In genomic region chr12:4190376-4191063, GRCh38 we compare ENCODE assay signal across 1 cellular context.
TF ChIP-seq lines count a peak whose summit lies in the region.

No MANE protein-coding gene starts in this region.

TF ChIP-seq in K562, 482 proteins besides CTCF, POLR2A, EP300 and RAD21 (continued from another document):
- no peak for TF ChIP-seq TFE3 (CRISPR knock-in tag; IDR thresholded peaks at IDR 0.05)
- no peak for TF ChIP-seq ZBTB8A (IDR thresholded peaks at IDR 0.05; ENCODE audit: partially characterized antibody)
- peak; percentile 48; the same call in 1 of the 2 replicates for TF ChIP-seq POLR2H (tag; IDR thresholded peaks at IDR 0.05; ENCODE audit: low read depth)
- 0 out of 2 replicates have a peak, but pooled peaks have one; percentile 17 for TF ChIP-seq ATF7 (IDR thresholded peaks at IDR 0.05)
- no peak for TF ChIP-seq ZBTB5 (IDR thresholded peaks at IDR 0.05)
- peak in 1 of 2 experiments; percentile 38; a peak in 1 of 4 replicates for TF ChIP-seq FOXK2 (conservative IDR thresholded peaks at IDR 0.05 in 1 of 2, IDR thresholded peaks at IDR 0.05 in 1 of 2; ENCODE audit: low read depth in 2 of 2)
- TF ChIP-seq CEBPG (CRISPR knock-in tag; IDR thresholded peaks at IDR 0.05) = peak; percentile 85
- TF ChIP-seq CEBPG (tag; conservative IDR thresholded peaks at IDR 0.05 in 1 of 2, IDR thresholded peaks at IDR 0.05 in 1 of 2) = peak; percentile 55 to 89; a peak in 3 of 4 replicates
- TF ChIP-seq MEIS2 (IDR thresholded peaks at IDR 0.05; ENCODE audit: partially characterized antibody) = peak; percentile 30
- TF ChIP-seq ZFP36 (IDR thresholded peaks at IDR 0.05; ENCODE audit: low read depth, low read length, partially characterized antibody) = peak; percentile 15
- no peak for TF ChIP-seq NFIX (CRISPR knock-in tag; IDR thresholded peaks at IDR 0.05; ENCODE audit: low read depth)
- TF ChIP-seq JUND (IDR thresholded peaks at IDR 0.05; ENCODE audit: borderline replicate concordance, low read depth, low read length) = 0 out of 2 replicates have a peak, but pooled peaks have one; percentile 23
- no peak for TF ChIP-seq JUND (tag; IDR thresholded peaks at IDR 0.05; ENCODE audit: borderline replicate concordance, low read depth, low read length)
- no peak for TF ChIP-seq RBBP5 (IDR thresholded peaks at IDR 0.05; ENCODE audit: borderline replicate concordance, insufficient read depth, low read length, poor library complexity, severe bottlenecking)
- TF ChIP-seq SRSF9 (IDR thresholded peaks at IDR 0.05; ENCODE audit: borderline replicate concordance, low read depth, low read length) = no peak
